8 cellular contexts compared by ENCODE assay signal in genomic region chr6:32255212-32256153, GRCh38. TPM values are rescaled to one million over a fixed set of nuclear protein-coding genes. Genes with fewer than 3 reads are reported as not detected.
DNase-seq lines count a peak whose midpoint lies in the region; ATAC-seq and TF ChIP-seq lines count a peak whose summit lies in the region.

No MANE protein-coding gene starts in this region.

- peak overlapping the region; percentile 69 for H3K27ac Mint-ChIP-seq in central memory CD8-positive, alpha-beta T cell (ENCODE audit: low read depth)

- DNase-seq in GM10266 (ENCODE audit: extremely low spot score) (peak; percentile 58), HT1080 (ENCODE audit: low read depth) (peak; percentile 89), islet precursor cell (peak; percentile 92), OCI-M1 (lab: John Stamatoyannopoulos, UW) (no peak)
- peak; percentile 15 for DNase-seq in activated CD4-positive, CD25-positive, alpha-beta regulatory T cell treated with anti-CD3 and anti-CD28 coated beads, Interleukin-2, amount 50 U/mL, for 16 hours (ENCODE audit: low read depth, low spot score)
- DNase-seq in central memory CD8-positive, alpha-beta T cell (ENCODE audit: low spot score in 2 of 2): peak in 1 of 2 donors; percentile 18
- peak; percentile 61 to 68 (median 65) for DNase-seq in stimulated activated CD4-positive, alpha-beta T cell treated with anti-CD3 and anti-CD28 coated beads, Interleukin-12 subunit alpha, Interleukin-12 subunit beta, amount 100 ng/mL, for 48 hours (ENCODE audit: low read depth in 2 of 3, low spot score in 1 of 3)

- peak; percentile 71 for ATAC-seq in central memory CD8-positive, alpha-beta T cell (replicated peaks; ENCODE audit: extremely low read depth, poor library complexity, severe bottlenecking)
- no peak for ATAC-seq in HG03460 (IDR thresholded peaks at IDR 0.05; ENCODE audit: unreplicated experiment)

- peaks cover 18% of the 10 kb centered on the region for H3K27me3 Mint-ChIP-seq in central memory CD8-positive, alpha-beta T cell

- peak overlapping the region; percentile 48 for H3K4me3 Mint-ChIP-seq in central memory CD8-positive, alpha-beta T cell

- no peaks in the 10 kb centered on the region for H3K9me3 Mint-ChIP-seq in central memory CD8-positive, alpha-beta T cell

- no peaks in the 10 kb centered on the region for H3K36me3 Mint-ChIP-seq in central memory CD8-positive, alpha-beta T cell (ENCODE audit: insufficient read depth)

- TF ChIP-seq CTCF in GM10266 (IDR thresholded peaks at IDR 0.05; ENCODE audit: control insufficient read depth, insufficient read depth, low read depth, missing control alignments): peak; percentile 67

- H3K4me1 Mint-ChIP-seq in central memory CD8-positive, alpha-beta T cell: peaks cover 14% of the 10 kb centered on the region

RNA-seq across cellular contexts. Expression of gene NOTCH4, which starts 31.6 kb away (rescaled TPM):
- total RNA-seq in HT1080 (2014; rRNA removed; shearing (Covaris generic)): 1.1 and 2.7 TPM in 2 replicates
- 1.0 and 1.4 TPM in 2 replicates for polyA plus RNA-seq in HT1080 (2015; cell fraction: cytosol; rRNA removed)
- 1.7 and 2.3 TPM in 2 replicates for polyA plus RNA-seq in HT1080 (2015; cell fraction: nucleus; rRNA removed)
